In genomic region chr3:29531611-29532150, GRCh38 we compare ENCODE assay signal across 19 cellular contexts.
"Had no signal": no experiment of that assay in that cellular context is flagged by ENCODE, and none has a peak within 500 bp of the region (broad histone marks: within the 10 kb centered on the region; RNA-seq: fewer than 3 reads in every experiment).

No MANE protein-coding gene starts in this region.

- DNase-seq: activated B cell treated with CpG ODN at 0.5 μM for 24 hours; activated CD4-positive, alpha-beta T cell treated with anti-CD3 and anti-CD28 coated beads for 36 hours; activated CD4-positive, alpha-beta T cell treated with anti-CD3 and anti-CD28 coated beads, Interleukin-2, amount 50 U/mL, for 48 hours; activated CD8-positive, alpha-beta memory T cell treated with anti-CD3 and anti-CD28 coated beads, Interleukin-2, amount 50 U/mL, for 48 hours; activated naive CD4-positive, alpha-beta T cell treated with Interleukin-2 at 50 U/mL for 16 hours; activated T-cell treated with anti-CD3 and anti-CD28 coated beads, Interleukin-2, amount 50 U/mL, for 4 hours; caudate nucleus; dermis blood vessel endothelial cell; effector memory CD4-positive, alpha-beta T cell; kidney glomerular epithelial cell; mesenchymal stem cell; mucosa of descending colon; nephron progenitor cell; sigmoid colon; stimulated activated CD4-positive, alpha-beta T cell treated with anti-CD3 and anti-CD28 coated beads, Interleukin-2, amount 100 ng/mL, for 48 hours; stimulated activated CD8-positive, alpha-beta memory T cell treated with anti-CD3 and anti-CD28 coated beads, Interleukin-4, amount 100 ng/mL, for 48 hours; stimulated activated naive B cell treated with anti-CD40 and anti-IgM and Interleukin-4, amounts not matched to agents 10 μg/mL and 1 μg/mL and 100 μg/mL, for 72 hours; T1000 had no signal

- H3K9me3 ChIP-seq: mucosa of descending colon, sigmoid colon, vagina had no signal

- H3K4me1 ChIP-seq: vagina had no signal

- H3K27me3 ChIP-seq: sigmoid colon, vagina had no signal

- H3K27ac ChIP-seq: sigmoid colon, vagina had no signal

- H3K36me3 ChIP-seq: sigmoid colon, vagina had no signal

- H3K4me3 ChIP-seq: mucosa of descending colon, sigmoid colon, vagina had no signal

- ATAC-seq: activated CD4-positive, alpha-beta T cell treated with anti-CD3 and anti-CD28 coated beads for 36 hours; activated T-cell treated with anti-CD3 and anti-CD28 coated beads, Interleukin-2, amount 50 U/mL, for 4 hours; mucosa of descending colon; stimulated activated naive B cell treated with anti-CD40 and anti-IgM and Interleukin-4, amounts not matched to agents 10 μg/mL and 1 μg/mL and 100 μg/mL, for 72 hours had no signal
